ENCODE assay signal across 2 cellular contexts in genomic region chr12:27875677-27876076, GRCh38.
A peak's percentile ranks its signal among the peaks of the same experiment; 100 is the strongest.
TF ChIP-seq lines count a peak whose summit lies in the region.

No MANE protein-coding gene starts in this region.

TF ChIP-seq in HepG2, 621 proteins besides CTCF, POLR2A, EP300 and RAD21 (continued from another document):
- TF ChIP-seq ZBTB4 (CRISPR knock-in tag; IDR thresholded peaks at IDR 0.05; ENCODE audit: borderline replicate concordance): no peak
- TF ChIP-seq E2F2 (CRISPR knock-in tag; IDR thresholded peaks at IDR 0.05; ENCODE audit: borderline replicate concordance): no peak
- peak; percentile 67 for TF ChIP-seq MAFF (IDR thresholded peaks at IDR 0.05; ENCODE audit: low read depth, low read length)
- no peak for TF ChIP-seq CREBL2 (CRISPR knock-in tag; IDR thresholded peaks at IDR 0.05; ENCODE audit: borderline replicate concordance)
- TF ChIP-seq ZSCAN5A (CRISPR knock-in tag; IDR thresholded peaks at IDR 0.05; ENCODE audit: borderline replicate concordance): no peak
- TF ChIP-seq AGO2 (optimal IDR thresholded peaks at IDR 0.05; ENCODE audit: low read depth, low read length): no peak
- TF ChIP-seq MAFK (conservative IDR thresholded peaks at IDR 0.05 in 1 of 2, IDR thresholded peaks at IDR 0.05 in 1 of 2; ENCODE audit: low read length in 2 of 2): peak; percentile 67 to 81; a peak in 3 of 4 replicates
- no peak for TF ChIP-seq ZNF512B (CRISPR knock-in tag; IDR thresholded peaks at IDR 0.05; ENCODE audit: borderline replicate concordance)
- no peak for TF ChIP-seq HNF4A (CRISPR knock-in tag; IDR thresholded peaks at IDR 0.05)
- no peak for TF ChIP-seq MED1 (CRISPR knock-in tag; IDR thresholded peaks at IDR 0.05)

TF ChIP-seq in K562, 482 proteins besides CTCF, POLR2A, EP300 and RAD21 (continues in another document):
- no peak for TF ChIP-seq ZBTB40 (IDR thresholded peaks at IDR 0.05)
- TF ChIP-seq ZBTB40 (CRISPR knock-in tag; IDR thresholded peaks at IDR 0.05): no peak
- no peak for TF ChIP-seq AFF1 (IDR thresholded peaks at IDR 0.05; ENCODE audit: low read depth in 1 of 2, partially characterized antibody in 2 of 2)
- TF ChIP-seq CUX1 (CRISPR knock-in tag; IDR thresholded peaks at IDR 0.05): no peak
- TF ChIP-seq ZNF316 (IDR thresholded peaks at IDR 0.05): peak; percentile 91
- no peak for TF ChIP-seq RERE (CRISPR knock-in tag; IDR thresholded peaks at IDR 0.05; ENCODE audit: borderline replicate concordance)
- no peak for TF ChIP-seq HNRNPLL (IDR thresholded peaks at IDR 0.05; ENCODE audit: low read depth, low read length, poor library complexity, severe bottlenecking)
- TF ChIP-seq ZBTB9 (CRISPR knock-in tag; IDR thresholded peaks at IDR 0.05): no peak
- peak; percentile 83 for TF ChIP-seq C11orf30 (IDR thresholded peaks at IDR 0.05; ENCODE audit: low read depth)
- TF ChIP-seq RBFOX2 (IDR thresholded peaks at IDR 0.05; ENCODE audit: low read depth, low read length): no peak
- TF ChIP-seq ZNF124 (CRISPR knock-in tag; IDR thresholded peaks at IDR 0.05): no peak
- TF ChIP-seq ZNF695 (CRISPR knock-in tag; IDR thresholded peaks at IDR 0.05): no peak
- no peak for TF ChIP-seq ILF3 (IDR thresholded peaks at IDR 0.05; ENCODE audit: borderline replicate concordance)
- no peak for TF ChIP-seq POLR2H (tag; IDR thresholded peaks at IDR 0.05; ENCODE audit: low read depth)
- TF ChIP-seq MAFK (IDR thresholded peaks at IDR 0.05; ENCODE audit: low read length): peak; percentile 31; the same call in 1 of the 2 replicates
- TF ChIP-seq CREB3 (tag; conservative IDR thresholded peaks at IDR 0.05; ENCODE audit: low read depth): no peak
- no peak for TF ChIP-seq CEBPG (CRISPR knock-in tag; IDR thresholded peaks at IDR 0.05)
- no peak for TF ChIP-seq CEBPG (tag; conservative IDR thresholded peaks at IDR 0.05 in 1 of 2, IDR thresholded peaks at IDR 0.05 in 1 of 2)
- peak; percentile 46; the same call in 1 of the 2 replicates for TF ChIP-seq MAFF (IDR thresholded peaks at IDR 0.05; ENCODE audit: low read length)
- TF ChIP-seq HIVEP1 (CRISPR knock-in tag; IDR thresholded peaks at IDR 0.05): no peak
- TF ChIP-seq MAFG (tag; conservative IDR thresholded peaks at IDR 0.05): peak; percentile 78
